ENCODE assay signal across 8 cellular contexts in the genomic region with DNA sequence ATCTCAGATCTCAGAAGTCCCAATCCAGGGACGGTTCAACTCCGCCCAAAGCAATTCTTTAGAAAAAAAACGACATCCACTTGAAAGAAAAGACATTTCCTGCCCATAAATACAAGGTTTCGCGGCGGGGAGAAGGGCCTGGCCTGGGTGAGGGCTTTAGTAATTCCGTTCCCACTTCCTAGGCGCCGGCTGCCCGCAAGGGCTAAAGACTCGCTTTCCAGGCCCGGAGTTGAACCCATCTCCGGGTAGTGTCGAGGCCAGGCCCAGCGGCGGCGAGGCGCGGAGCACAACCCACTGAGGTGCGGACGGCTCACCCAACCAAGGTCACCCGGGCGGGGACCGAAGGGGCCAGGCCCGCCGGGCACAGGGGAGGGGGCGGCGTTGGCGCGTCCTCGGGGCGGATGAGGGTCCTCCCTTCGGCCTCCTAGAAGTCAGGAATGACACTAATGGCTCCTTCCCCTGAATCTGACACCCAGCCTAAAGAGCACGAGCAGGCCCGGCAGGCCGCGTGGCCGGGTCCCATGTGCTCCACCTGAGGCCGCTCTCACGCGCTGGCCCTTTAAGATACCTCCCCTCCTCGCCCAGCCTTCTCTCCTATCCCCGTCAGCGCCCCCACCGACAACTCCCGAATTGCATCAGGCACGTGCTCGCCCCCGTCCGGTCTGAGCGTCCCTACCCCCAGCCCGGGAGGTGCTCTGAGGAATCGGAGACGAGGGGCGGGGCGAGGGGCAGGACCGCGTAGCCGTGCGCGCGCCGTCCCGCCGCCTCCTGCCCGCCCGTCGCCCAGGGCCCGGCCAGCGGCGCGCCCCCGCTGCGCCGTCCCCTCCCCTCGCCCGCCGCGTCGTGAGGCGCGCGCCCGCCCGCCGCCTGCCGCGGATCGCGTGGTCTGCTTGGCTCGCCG. TPM values are rescaled to one million over a fixed set of nuclear protein-coding genes. Genes with fewer than 3 reads are reported as not detected.
DNase-seq lines count a peak whose midpoint lies in the region; ATAC-seq and TF ChIP-seq lines count a peak whose summit lies in the region.

No MANE protein-coding gene starts in this region.

- H3K27ac ChIP-seq in adrenal gland (peak overlapping the region; percentile 91 to 99 (median 97)), heart left ventricle (peak overlapping the region; percentile 94 to 100 (median 99))

- H3K27me3 ChIP-seq in adrenal gland: no peaks in the 10 kb centered on the region
- H3K27me3 ChIP-seq in heart left ventricle: no peaks in the 10 kb centered on the region

- DNase-seq in GM13976 (ENCODE audit: low spot score) (peak; percentile 98), NCI-H1436 (lab: John Stamatoyannopoulos, UW) (peak; percentile 99), SW480 (ENCODE audit: low spot score) (peak; percentile 100), adrenal gland (peak; percentile 99 to 100 (median 100)), heart left ventricle (peak; percentile 99 to 100 (median 100)), pons (ENCODE audit: low spot score) (peak; percentile 98), type B pancreatic cell (ENCODE audit: extremely low spot score, unreplicated experiment) (peak; percentile 100)

- H3K4me1 ChIP-seq in adrenal gland (replicated peaks in 1 of 2): peaks cover 30 to 34% of the 10 kb centered on the region in 2 donors
- peaks cover 0 to 45% (median 35%) of the 10 kb centered on the region in 12 donors for H3K4me1 ChIP-seq in heart left ventricle

- no peaks in the 10 kb centered on the region for H3K36me3 ChIP-seq in adrenal gland (replicated peaks in 1 of 2)
- no peaks in the 10 kb centered on the region for H3K36me3 ChIP-seq in heart left ventricle

- TF ChIP-seq CTCF in GM13976 (IDR thresholded peaks at IDR 0.05; ENCODE audit: borderline replicate concordance, control extremely low read depth, extremely low read depth, insufficient read depth, missing control alignments) (peak; percentile 58), adrenal gland (IDR thresholded peaks at IDR 0.05) (peak in 5 of 6 experiments; percentile 27 to 53 (median 42)), heart left ventricle (IDR thresholded peaks at IDR 0.05) (peak in 10 of 12 donors; percentile 25 to 66 (median 37)), type B pancreatic cell (conservative IDR thresholded peaks at IDR 0.05) (peak; percentile 54)

- H3K27me3 Mint-ChIP-seq in type B pancreatic cell: no peaks in the 10 kb centered on the region

- intact Hi-C loops in adrenal gland (cut with DNase I): no loop called here
- intact Hi-C loops in heart left ventricle (cut with DNase I): loop anchor here (1.0 to 10.0 kb wide), 11 partner anchors 38 to 104 kb away; partner anchors contain the start of gene CNOT8 (in 7 of the 10)

- peak; percentile 88 for ATAC-seq in HG02852 (IDR thresholded peaks at IDR 0.05; ENCODE audit: unreplicated experiment)
- ATAC-seq in heart left ventricle: peak; percentile 92 to 95 (median 94)

- H3K27ac Mint-ChIP-seq in type B pancreatic cell: peak overlapping the region; percentile 95

- no peaks in the 10 kb centered on the region for H3K9me3 Mint-ChIP-seq in type B pancreatic cell

- peak; percentile 33 to 61 for TF ChIP-seq POLR2A in adrenal gland (IDR thresholded peaks at IDR 0.05)
- peak in 1 of 2 donors; percentile 86 for TF ChIP-seq POLR2A in heart left ventricle (IDR thresholded peaks at IDR 0.05)

- peak overlapping the region in 2 of 4 donors; percentile 94 to 99 for H3K4me3 ChIP-seq in adrenal gland
- peak overlapping the region; percentile 70 to 100 (median 98) for H3K4me3 ChIP-seq in heart left ventricle

- no peaks in the 10 kb centered on the region for H3K36me3 Mint-ChIP-seq in type B pancreatic cell

- H3K9me3 ChIP-seq in adrenal gland (replicated peaks in 1 of 3): no peaks in the 10 kb centered on the region
- H3K9me3 ChIP-seq in heart left ventricle: no peaks in the 10 kb centered on the region

- in situ Hi-C loops in GM13976 (cut with MboI; ENCODE audit: low sequenced_read_pairs, unreplicated experiment): no loop called here

- 1 to 7% (median 1%) methylated on average over 12 to 91 of the region's 92 CpGs for WGBS in adrenal gland, 4 donors
- 2 to 12% (median 3%) methylated on average over 22 to 91 of the region's 92 CpGs for WGBS in heart left ventricle, 4 donors

- peak overlapping the region; percentile 94 for H3K4me3 Mint-ChIP-seq in type B pancreatic cell

- H3K4me1 Mint-ChIP-seq in type B pancreatic cell (ENCODE audit: unreplicated experiment): peaks cover 35% of the 10 kb centered on the region

RNA-seq across cellular contexts. Expression of gene LARP1, which starts 0.5 kb away (rescaled TPM):
- total RNA-seq in adrenal gland (100 to 1,000 TPM; 105 to 209 (median 157) TPM), heart left ventricle (100 to 1,000 TPM in 8 of 9 donors, 10 to 100 TPM in 1; 91.6 to 189 (median 181) TPM), type B pancreatic cell (ENCODE audit: low replicate concordance) (170 and 220 TPM in 2 replicates)
- polyA plus RNA-seq in adrenal gland (100 to 1,000 TPM in 1 of 3 donors, 10 to 100 TPM in 2; 30.5 to 152 (median 55.7) TPM), heart left ventricle (10 to 100 TPM; 36.5 to 89.9 TPM)

Comparison
In these comparisons a context has a peak if more than half of its experiments do, and no peak if none do; other contexts are left out.
1. intact Hi-C loops: an anchor here in heart left ventricle (1.0 to 10.0 kb wide); none called in adrenal gland.